ENCODE assay signal across 17 cellular contexts in genomic region chr17:77490361-77491183, GRCh38.
DNase-seq lines count a peak whose midpoint lies in the region; ATAC-seq and TF ChIP-seq lines count a peak whose summit lies in the region.
"Had no signal": no experiment of that assay in that cellular context is flagged by ENCODE, and none has a peak within 500 bp of the region (broad histone marks: within the 10 kb centered on the region; RNA-seq: fewer than 3 reads in every experiment).

No MANE protein-coding gene starts in this region.

- no peaks in the 10 kb centered on the region for H3K4me1 ChIP-seq in mucosa of descending colon (ENCODE audit: low read depth)
- H3K4me1 ChIP-seq in tibial nerve = peaks cover 3 to 53% (median 24%) of the 10 kb centered on the region in 4 donors

- no peak overlapping the region for H3K4me3 Mint-ChIP-seq in activated CD4-positive, alpha-beta memory T cell treated with anti-CD3 and anti-CD28 coated beads for 36 hours
- H3K4me3 Mint-ChIP-seq in activated CD4-positive, alpha-beta memory T cell treated with anti-CD3 and anti-CD28 coated beads, Interleukin-2, amount 10 ng/mL, durations not matched to agents 7 days and 5 days = no peak overlapping the region
- H3K4me3 Mint-ChIP-seq in effector memory CD8-positive, alpha-beta T cell = no peak overlapping the region
- H3K4me3 Mint-ChIP-seq: immature natural killer cell had no signal

- peak overlapping the region; percentile 42 for H3K27ac Mint-ChIP-seq in activated CD4-positive, alpha-beta memory T cell treated with anti-CD3 and anti-CD28 coated beads for 36 hours
- no peak overlapping the region for H3K27ac Mint-ChIP-seq in activated CD4-positive, alpha-beta memory T cell treated with anti-CD3 and anti-CD28 coated beads, Interleukin-2, amount 10 ng/mL, durations not matched to agents 7 days and 5 days
- no peak overlapping the region for H3K27ac Mint-ChIP-seq in effector memory CD8-positive, alpha-beta T cell

- WGBS in tibial nerve, 2 donors = 78 to 81% methylated on average over 17 to 21 of the region's 27 CpGs

- H3K36me3 Mint-ChIP-seq in activated CD4-positive, alpha-beta memory T cell treated with anti-CD3 and anti-CD28 coated beads for 36 hours = peaks cover 43% of the 10 kb centered on the region
- H3K36me3 Mint-ChIP-seq in activated CD4-positive, alpha-beta memory T cell treated with anti-CD3 and anti-CD28 coated beads, Interleukin-2, amount 10 ng/mL, durations not matched to agents 7 days and 5 days (ENCODE audit: low read depth) = peaks cover 69% of the 10 kb centered on the region
- H3K36me3 Mint-ChIP-seq in effector memory CD8-positive, alpha-beta T cell (ENCODE audit: insufficient read depth) = peaks cover 89% of the 10 kb centered on the region

- H3K27me3 ChIP-seq in tibial nerve = no peaks in the 10 kb centered on the region

- H3K36me3 ChIP-seq in mucosa of descending colon (ENCODE audit: low read depth) (peaks cover 10% of the 10 kb centered on the region), tibial nerve (peaks cover 0 to 81% (median 40%) of the 10 kb centered on the region in 3 donors)

- peak overlapping the region; percentile 25 to 70 for H3K27ac ChIP-seq in coronary artery
- peak overlapping the region in 3 of 4 donors; percentile 21 to 77 (median 68) for H3K27ac ChIP-seq in tibial nerve
- H3K27ac ChIP-seq: 22Rv1 had no signal

- H3K4me3 ChIP-seq in coronary artery (peak overlapping the region; percentile 18), mucosa of descending colon (no peak overlapping the region), tibial nerve (no peak overlapping the region)

- TF ChIP-seq POLR2A in tibial nerve (IDR thresholded peaks at IDR 0.05) = no peak

- ATAC-seq in mucosa of descending colon (no peak), GM19328 (IDR thresholded peaks at IDR 0.05; ENCODE audit: unreplicated experiment) (no peak)
- ATAC-seq in effector memory CD8-positive, alpha-beta T cell (replicated peaks) = no peak

- H3K4me1 Mint-ChIP-seq in activated CD4-positive, alpha-beta memory T cell treated with anti-CD3 and anti-CD28 coated beads for 36 hours (ENCODE audit: low read depth) = peaks cover 19% of the 10 kb centered on the region
- peaks cover 28% of the 10 kb centered on the region for H3K4me1 Mint-ChIP-seq in activated CD4-positive, alpha-beta memory T cell treated with anti-CD3 and anti-CD28 coated beads, Interleukin-2, amount 10 ng/mL, durations not matched to agents 7 days and 5 days
- peaks cover 17 to 19% of the 10 kb centered on the region in 2 donors for H3K4me1 Mint-ChIP-seq in effector memory CD8-positive, alpha-beta T cell (ENCODE audit: low read depth in 2 of 2)

- no peaks in the 10 kb centered on the region for H3K27me3 Mint-ChIP-seq in activated CD4-positive, alpha-beta memory T cell treated with anti-CD3 and anti-CD28 coated beads for 36 hours
- no peaks in the 10 kb centered on the region for H3K27me3 Mint-ChIP-seq in activated CD4-positive, alpha-beta memory T cell treated with anti-CD3 and anti-CD28 coated beads, Interleukin-2, amount 10 ng/mL, durations not matched to agents 7 days and 5 days
- no peaks in the 10 kb centered on the region for H3K27me3 Mint-ChIP-seq in effector memory CD8-positive, alpha-beta T cell

- DNase-seq in activated CD4-positive, alpha-beta memory T cell treated with anti-CD3 and anti-CD28 coated beads for 36 hours = no peak
- no peak for DNase-seq in activated CD4-positive, alpha-beta memory T cell treated with anti-CD3 and anti-CD28 coated beads, Interleukin-2, amount 10 ng/mL, durations not matched to agents 7 days and 5 days
- no peak for DNase-seq in coronary artery (ENCODE audit: low spot score)
- peak in 2 of 3 donors; percentile 30 to 51 for DNase-seq in mucosa of descending colon
- DNase-seq in tibial nerve (ENCODE audit: low spot score in 2 of 2) = peak in 1 of 2 donors; percentile 11
- no peak for DNase-seq in effector memory CD8-positive, alpha-beta T cell
- no peak for DNase-seq in GF-D8 (lab: John Stamatoyannopoulos, UW)
- DNase-seq: activated CD4-positive, CD25-positive, alpha-beta regulatory T cell; foreskin melanocyte; immature natural killer cell; NCI-H1436 treated with DMSO at 0.1 percent for 48 hours; NCI-H510A; retina; stimulated activated CD4-positive, alpha-beta T cell treated with anti-CD3 and anti-CD28 coated beads, Interleukin-2, amount 100 ng/mL, for 48 hours; T-helper 1 cell had no signal

- CTCF ChIA-PET in activated CD4-positive, alpha-beta memory T cell treated with anti-CD3 and anti-CD28 coated beads for 36 hours (lab: Charles Lee) = interaction anchor here (1.1 to 10.1 kb wide), 3 partner anchors 59 to 90 kb away, joined by 4 to 209 read pairs (median 4); no protein-coding TSS in a partner anchor
- CTCF ChIA-PET in activated CD4-positive, alpha-beta memory T cell treated with anti-CD3 and anti-CD28 coated beads, Interleukin-2, amount 10 ng/mL, durations not matched to agents 7 days and 5 days (lab: Charles Lee) = no interaction called here

- H3K9me3 ChIP-seq in mucosa of descending colon (no peaks in the 10 kb centered on the region), tibial nerve (no peaks in the 10 kb centered on the region)

- TF ChIP-seq EP300 in tibial nerve (IDR thresholded peaks at IDR 0.05) = no peak

- POLR2A ChIA-PET in activated CD4-positive, alpha-beta memory T cell treated with anti-CD3 and anti-CD28 coated beads for 36 hours (lab: Charles Lee) = interaction anchor here (1.1 kb wide), 1 partner anchor 90 kb away, joined by 3 read pairs; no protein-coding TSS in a partner anchor
- POLR2A ChIA-PET in activated CD4-positive, alpha-beta memory T cell treated with anti-CD3 and anti-CD28 coated beads, Interleukin-2, amount 10 ng/mL, durations not matched to agents 7 days and 5 days (lab: Charles Lee) = interaction anchor here (0.9 to 1.8 kb wide), 2 partner anchors 50 to 90 kb away, joined by 3 to 4 read pairs; no protein-coding TSS in a partner anchor

- intact Hi-C loops in activated CD4-positive, alpha-beta memory T cell treated with anti-CD3 and anti-CD28 coated beads for 36 hours (cut with micrococcal nuclease) = loop anchor here (5.0 kb wide), 1 partner anchor 33 kb away; no protein-coding TSS in a partner anchor
- intact Hi-C loops in mucosa of descending colon (cut with DNase I, micrococcal nuclease) = loop anchor here (5.0 to 10.0 kb wide), 3 partner anchors 56 to 158 kb away; no protein-coding TSS in a partner anchor

- no peaks in the 10 kb centered on the region for H3K9me3 Mint-ChIP-seq in activated CD4-positive, alpha-beta memory T cell treated with anti-CD3 and anti-CD28 coated beads for 36 hours
- no peaks in the 10 kb centered on the region for H3K9me3 Mint-ChIP-seq in activated CD4-positive, alpha-beta memory T cell treated with anti-CD3 and anti-CD28 coated beads, Interleukin-2, amount 10 ng/mL, durations not matched to agents 7 days and 5 days
- no peaks in the 10 kb centered on the region for H3K9me3 Mint-ChIP-seq in effector memory CD8-positive, alpha-beta T cell
- H3K9me3 Mint-ChIP-seq: immature natural killer cell had no signal

- TF ChIP-seq CTCF in coronary artery (IDR thresholded peaks at IDR 0.05) (no peak), mucosa of descending colon (IDR thresholded peaks at IDR 0.05) (no peak), tibial nerve (IDR thresholded peaks at IDR 0.05) (no peak)

Comparison
In these comparisons a context has a peak if more than half of its experiments do, and no peak if none do; other contexts are left out.
1. DNase-seq: peak in mucosa of descending colon (2 of 3); none in activated CD4-positive, alpha-beta memory T cell treated with anti-CD3 and anti-CD28 coated beads for 36 hours (single experiment), activated CD4-positive, alpha-beta memory T cell treated with anti-CD3 and anti-CD28 coated beads, Interleukin-2, amount 10 ng/mL, durations not matched to agents 7 days and 5 days (single experiment), coronary artery (single experiment), effector memory CD8-positive, alpha-beta T cell (0 of 3) and GF-D8 (single experiment).